Comparison of ENCODE assay signal across 17 cellular contexts in the genomic region with DNA sequence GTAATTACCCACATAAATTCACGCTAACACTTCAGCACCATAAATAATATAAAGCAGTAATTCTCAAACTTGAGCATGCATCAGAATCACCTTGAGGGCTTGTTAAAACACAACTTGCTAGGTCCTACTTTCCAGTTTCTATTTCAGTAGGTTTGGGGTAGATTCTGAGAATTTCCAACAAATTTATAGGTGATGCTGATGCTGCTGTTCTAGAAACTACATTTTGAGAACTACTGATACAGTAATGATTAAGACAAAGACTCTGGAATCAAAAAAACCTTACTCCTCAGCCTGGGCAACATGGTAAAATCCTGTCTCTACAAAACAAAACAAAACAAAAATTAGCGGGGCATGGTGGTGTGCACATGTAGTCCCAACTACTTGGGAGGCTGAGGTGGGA. TPM values are rescaled to one million over a fixed set of nuclear protein-coding genes. Genes with fewer than 3 reads are reported as not detected.
A peak's percentile ranks its signal among the peaks of the same experiment; 100 is the strongest.
DNase-seq lines count a peak whose midpoint lies in the region; ATAC-seq lines count a peak whose summit lies in the region.
"Had no signal": no experiment of that assay in that cellular context is flagged by ENCODE, and none has a peak within 500 bp of the region (broad histone marks: within the 10 kb centered on the region; RNA-seq: fewer than 3 reads in every experiment).

No MANE protein-coding gene starts in this region.

- peak overlapping the region; percentile 39 for H3K27ac Mint-ChIP-seq in activated CD4-positive, alpha-beta T cell treated with anti-CD3 and anti-CD28 coated beads, Interleukin-2, amount 10 ng/mL, durations not matched to agents 24 days and 14 days
- H3K27ac Mint-ChIP-seq in stimulated activated naive CD8-positive, alpha-beta T cell treated with anti-CD3 and anti-CD28 coated beads, Interleukin-15, Interleukin-2, amounts not matched to agents 100 ng/mL and 50 ng/mL, for 24 hours: peak overlapping the region; percentile 55
- no peak overlapping the region for H3K27ac Mint-ChIP-seq in activated T-helper 17 cell treated with anti-CD3 and anti-CD28 coated beads, Interleukin-2, amount 50 U/mL, for 72 hours
- H3K27ac Mint-ChIP-seq in stimulated activated effector memory CD8-positive, alpha-beta T cell treated with anti-CD3 and anti-CD28 coated beads, Interleukin-12 subunit alpha, Interleukin-12 subunit beta, amount 100 ng/mL, for 72 hours: peak overlapping the region; percentile 43
- H3K27ac Mint-ChIP-seq: B cell; CD4-positive, CD25-positive, alpha-beta regulatory T cell; CD8-positive, alpha-beta T cell; HFFc6 had no signal

- no peaks in the 10 kb centered on the region for H3K9me3 Mint-ChIP-seq in activated CD4-positive, alpha-beta T cell treated with anti-CD3 and anti-CD28 coated beads, Interleukin-2, amount 10 ng/mL, durations not matched to agents 24 days and 14 days
- no peaks in the 10 kb centered on the region for H3K9me3 Mint-ChIP-seq in stimulated activated naive CD8-positive, alpha-beta T cell treated with anti-CD3 and anti-CD28 coated beads, Interleukin-15, Interleukin-2, amounts not matched to agents 100 ng/mL and 50 ng/mL, for 24 hours
- no peaks in the 10 kb centered on the region for H3K9me3 Mint-ChIP-seq in activated T-helper 17 cell treated with anti-CD3 and anti-CD28 coated beads, Interleukin-2, amount 50 U/mL, for 72 hours
- no peaks in the 10 kb centered on the region for H3K9me3 Mint-ChIP-seq in stimulated activated effector memory CD8-positive, alpha-beta T cell treated with anti-CD3 and anti-CD28 coated beads, Interleukin-12 subunit alpha, Interleukin-12 subunit beta, amount 100 ng/mL, for 72 hours
- H3K9me3 Mint-ChIP-seq: CD4-positive, CD25-positive, alpha-beta regulatory T cell; CD8-positive, alpha-beta T cell; HFFc6 had no signal

- peaks cover 57% of the 10 kb centered on the region for H3K36me3 Mint-ChIP-seq in activated CD4-positive, alpha-beta T cell treated with anti-CD3 and anti-CD28 coated beads, Interleukin-2, amount 10 ng/mL, durations not matched to agents 24 days and 14 days (ENCODE audit: low read depth)
- peaks cover 66% of the 10 kb centered on the region for H3K36me3 Mint-ChIP-seq in stimulated activated naive CD8-positive, alpha-beta T cell treated with anti-CD3 and anti-CD28 coated beads, Interleukin-15, Interleukin-2, amounts not matched to agents 100 ng/mL and 50 ng/mL, for 24 hours (ENCODE audit: low read depth)
- peaks cover 95% of the 10 kb centered on the region for H3K36me3 Mint-ChIP-seq in activated T-helper 17 cell treated with anti-CD3 and anti-CD28 coated beads, Interleukin-2, amount 50 U/mL, for 72 hours (ENCODE audit: low read depth)
- H3K36me3 Mint-ChIP-seq in stimulated activated effector memory CD8-positive, alpha-beta T cell treated with anti-CD3 and anti-CD28 coated beads, Interleukin-12 subunit alpha, Interleukin-12 subunit beta, amount 100 ng/mL, for 72 hours: peaks cover 92% of the 10 kb centered on the region

- intact Hi-C loops in activated CD4-positive, alpha-beta T cell treated with anti-CD3 and anti-CD28 coated beads, Interleukin-2, amount 10 ng/mL, durations not matched to agents 24 days and 14 days (cut with micrococcal nuclease): no loop called here

- no peaks in the 10 kb centered on the region for H3K27me3 Mint-ChIP-seq in activated CD4-positive, alpha-beta T cell treated with anti-CD3 and anti-CD28 coated beads, Interleukin-2, amount 10 ng/mL, durations not matched to agents 24 days and 14 days
- H3K27me3 Mint-ChIP-seq in stimulated activated naive CD8-positive, alpha-beta T cell treated with anti-CD3 and anti-CD28 coated beads, Interleukin-15, Interleukin-2, amounts not matched to agents 100 ng/mL and 50 ng/mL, for 24 hours: no peaks in the 10 kb centered on the region
- no peaks in the 10 kb centered on the region for H3K27me3 Mint-ChIP-seq in activated T-helper 17 cell treated with anti-CD3 and anti-CD28 coated beads, Interleukin-2, amount 50 U/mL, for 72 hours
- H3K27me3 Mint-ChIP-seq: B cell; CD4-positive, CD25-positive, alpha-beta regulatory T cell had no signal

- ATAC-seq in stimulated activated naive CD8-positive, alpha-beta T cell treated with anti-CD3 and anti-CD28 coated beads, Interleukin-15, Interleukin-2, amounts not matched to agents 100 U/mL and 50 U/mL, for 24 hours: no peak
- peak; percentile 63 for ATAC-seq in activated T-helper 17 cell treated with anti-CD3 and anti-CD28 coated beads, Interleukin-2, amount 50 U/mL, for 72 hours (replicated peaks)
- peak; percentile 58 for ATAC-seq in stimulated activated effector memory CD8-positive, alpha-beta T cell treated with anti-CD3 and anti-CD28 coated beads, Interleukin-12 subunit alpha, Interleukin-12 subunit beta, amount 100 ng/mL, for 72 hours
- ATAC-seq: CD8-positive, alpha-beta T cell; GM12878 had no signal

- no peak for DNase-seq in activated CD4-positive, alpha-beta T cell treated with anti-CD3 and anti-CD28 coated beads, Interleukin-2, amount 10 ng/mL, durations not matched to agents 24 days and 14 days
- no peak for DNase-seq in activated CD4-positive, alpha-beta T cell treated with anti-CD3 and anti-CD28 coated beads, Interleukin-2, amount 50 U/mL, for 1 hour
- no peak for DNase-seq in stimulated activated naive CD8-positive, alpha-beta T cell treated with anti-CD3 and anti-CD28 coated beads, Interleukin-15, Interleukin-2, amounts not matched to agents 100 U/mL and 50 U/mL, for 24 hours
- no peak for DNase-seq in stimulated activated effector memory CD8-positive, alpha-beta T cell treated with anti-CD3 and anti-CD28 coated beads, Interleukin-12 subunit alpha, Interleukin-12 subunit beta, amount 100 ng/mL, for 72 hours (ENCODE audit: low spot score in 2 of 2)
- DNase-seq in NCI-H1436 (lab: John Stamatoyannopoulos, UW) (no peak), GDM1 (lab: John Stamatoyannopoulos, UW) (no peak)
- DNase-seq: Caco-2; CD4-positive, CD25-positive, alpha-beta regulatory T cell; CD8-positive, alpha-beta T cell; DMS153; DND-41; GOT3; HFFc6 had no signal

- H3K4me1 Mint-ChIP-seq in activated CD4-positive, alpha-beta T cell treated with anti-CD3 and anti-CD28 coated beads, Interleukin-2, amount 10 ng/mL, durations not matched to agents 24 days and 14 days: peaks cover 5% of the 10 kb centered on the region
- peaks cover 6% of the 10 kb centered on the region for H3K4me1 Mint-ChIP-seq in stimulated activated naive CD8-positive, alpha-beta T cell treated with anti-CD3 and anti-CD28 coated beads, Interleukin-15, Interleukin-2, amounts not matched to agents 100 ng/mL and 50 ng/mL, for 24 hours (ENCODE audit: low read depth)
- peaks cover 6% of the 10 kb centered on the region for H3K4me1 Mint-ChIP-seq in activated T-helper 17 cell treated with anti-CD3 and anti-CD28 coated beads, Interleukin-2, amount 50 U/mL, for 72 hours
- peaks cover 6% of the 10 kb centered on the region for H3K4me1 Mint-ChIP-seq in stimulated activated effector memory CD8-positive, alpha-beta T cell treated with anti-CD3 and anti-CD28 coated beads, Interleukin-12 subunit alpha, Interleukin-12 subunit beta, amount 100 ng/mL, for 72 hours
- H3K4me1 Mint-ChIP-seq: B cell had no signal

- no peak overlapping the region for H3K4me3 Mint-ChIP-seq in activated CD4-positive, alpha-beta T cell treated with anti-CD3 and anti-CD28 coated beads, Interleukin-2, amount 10 ng/mL, durations not matched to agents 24 days and 14 days
- no peak overlapping the region for H3K4me3 Mint-ChIP-seq in stimulated activated naive CD8-positive, alpha-beta T cell treated with anti-CD3 and anti-CD28 coated beads, Interleukin-15, Interleukin-2, amounts not matched to agents 100 ng/mL and 50 ng/mL, for 24 hours
- peak overlapping the region; percentile 12 for H3K4me3 Mint-ChIP-seq in activated T-helper 17 cell treated with anti-CD3 and anti-CD28 coated beads, Interleukin-2, amount 50 U/mL, for 72 hours
- no peak overlapping the region for H3K4me3 Mint-ChIP-seq in stimulated activated effector memory CD8-positive, alpha-beta T cell treated with anti-CD3 and anti-CD28 coated beads, Interleukin-12 subunit alpha, Interleukin-12 subunit beta, amount 100 ng/mL, for 72 hours
- H3K4me3 Mint-ChIP-seq: B cell; CD4-positive, CD25-positive, alpha-beta regulatory T cell; CD8-positive, alpha-beta T cell; HFFc6 had no signal

RNA-seq across cellular contexts. Expression of a gene that starts 18.8 kb away (rescaled TPM):
- 44.0 and 52.2 TPM in 2 replicates for total RNA-seq in activated CD4-positive, alpha-beta T cell treated with anti-CD3 and anti-CD28 coated beads, Interleukin-2, amount 10 ng/mL, durations not matched to agents 24 days and 14 days
- 10 to 100 TPM; 41.8 to 48.1 TPM for total RNA-seq in activated T-helper 17 cell treated with anti-CD3 and anti-CD28 coated beads, Interleukin-2, amount 50 U/mL, for 72 hours

RNA-seq across cellular contexts. Expression of a gene that starts 24.2 kb away (rescaled TPM):
- 23.9 and 25.6 TPM in 2 replicates for total RNA-seq in activated CD4-positive, alpha-beta T cell treated with anti-CD3 and anti-CD28 coated beads, Interleukin-2, amount 10 ng/mL, durations not matched to agents 24 days and 14 days
- 10 to 100 TPM; 14.2 to 21.0 TPM for total RNA-seq in activated T-helper 17 cell treated with anti-CD3 and anti-CD28 coated beads, Interleukin-2, amount 50 U/mL, for 72 hours

RNA-seq across cellular contexts. Expression of a gene that starts 53.8 kb away (rescaled TPM):
- 113 and 117 TPM in 2 replicates for total RNA-seq in activated CD4-positive, alpha-beta T cell treated with anti-CD3 and anti-CD28 coated beads, Interleukin-2, amount 10 ng/mL, durations not matched to agents 24 days and 14 days
- total RNA-seq in activated T-helper 17 cell treated with anti-CD3 and anti-CD28 coated beads, Interleukin-2, amount 50 U/mL, for 72 hours: 10 to 100 TPM; 55.6 to 89.7 TPM
